ENCODE assay signal across 8 cellular contexts in genomic region chr17:45308016-45308365, GRCh38. TPM values are rescaled to one million over a fixed set of nuclear protein-coding genes. Genes with fewer than 3 reads are reported as not detected.
DNase-seq lines count a peak whose midpoint lies in the region; ATAC-seq and TF ChIP-seq lines count a peak whose summit lies in the region.

No MANE protein-coding gene starts in this region.

- H2BK5ac ChIP-seq in mesenchymal stem cell (ENCODE audit: low read depth, low read length, poor library complexity, severe bottlenecking): no peak overlapping the region

- H3K36me3 Mint-ChIP-seq in activated naive CD4-positive, alpha-beta T cell treated with anti-CD3 and anti-CD28 coated beads, Interleukin-2, amount 50 U/mL, for 24 hours: peaks cover 9% of the 10 kb centered on the region

- H2BK15ac ChIP-seq in mesenchymal stem cell (ENCODE audit: low read depth, poor library complexity, severe bottlenecking): peak overlapping the region; percentile 44

- H3K4me3 Mint-ChIP-seq in activated naive CD4-positive, alpha-beta T cell treated with anti-CD3 and anti-CD28 coated beads, Interleukin-2, amount 50 U/mL, for 24 hours: peak overlapping the region; percentile 63

- H3K4ac ChIP-seq in mesenchymal stem cell (ENCODE audit: low read depth in 1 of 2, low read length in 2 of 2): peak overlapping the region in 1 of 2 experiments; percentile 64

- no peak overlapping the region for H2AFZ ChIP-seq in mesenchymal stem cell (ENCODE audit: low read depth, low read length)

- H3K27ac Mint-ChIP-seq in activated naive CD4-positive, alpha-beta T cell treated with anti-CD3 and anti-CD28 coated beads, Interleukin-2, amount 50 U/mL, for 24 hours: peak overlapping the region; percentile 92

- TF ChIP-seq CTCF in ascending aorta (IDR thresholded peaks at IDR 0.05) (no peak), transverse colon (IDR thresholded peaks at IDR 0.05) (no peak)

- no peak overlapping the region for H4K8ac ChIP-seq in mesenchymal stem cell (ENCODE audit: low read length)

- H3K36me3 ChIP-seq in ascending aorta (no peaks in the 10 kb centered on the region), mesenchymal stem cell (ENCODE audit: control insufficient read depth in 1 of 2, insufficient read depth in 2 of 2, low read depth in 1 of 2, low read length in 2 of 2) (peaks cover 13 to 28% of the 10 kb centered on the region in 2 experiments), transverse colon (no peaks in the 10 kb centered on the region)

- no peaks in the 10 kb centered on the region for H3K9me3 ChIP-seq in ascending aorta
- no peaks in the 10 kb centered on the region for H3K9me3 ChIP-seq in mesenchymal stem cell (ENCODE audit: control insufficient read depth, low read length)
- no peaks in the 10 kb centered on the region for H3K9me3 ChIP-seq in transverse colon

- TF ChIP-seq POLR2A in transverse colon (IDR thresholded peaks at IDR 0.05): no peak

- no peak overlapping the region for H3K18ac ChIP-seq in mesenchymal stem cell (ENCODE audit: low read depth in 1 of 2, low read length in 2 of 2)

- no peak for DNase-seq in activated naive CD4-positive, alpha-beta T cell treated with Interleukin-2 at 50 U/mL for 16 hours
- DNase-seq in ascending aorta (ENCODE audit: low spot score in 2 of 2) (no peak), mesenchymal stem cell (no peak), transverse colon (no peak), NCI-H1048 (lab: John Stamatoyannopoulos, UW) (no peak), DMS79 treated with DMSO at 0.1 percent for 48 hours (lab: John Stamatoyannopoulos, UW) (no peak)

- no peak overlapping the region for H4K91ac ChIP-seq in mesenchymal stem cell (ENCODE audit: low read length)

- peak overlapping the region in 1 of 2 experiments; percentile 9 for H2BK12ac ChIP-seq in mesenchymal stem cell (ENCODE audit: low read length in 2 of 2)

- no peaks in the 10 kb centered on the region for H3K79me1 ChIP-seq in mesenchymal stem cell (replicated peaks; ENCODE audit: low read length, poor library complexity, severe bottlenecking)

- H3K9me3 Mint-ChIP-seq in activated naive CD4-positive, alpha-beta T cell treated with anti-CD3 and anti-CD28 coated beads, Interleukin-2, amount 50 U/mL, for 24 hours: no peaks in the 10 kb centered on the region

- H3K9ac ChIP-seq in mesenchymal stem cell (ENCODE audit: low read length): peak overlapping the region; percentile 84

- ATAC-seq in HG02852 (IDR thresholded peaks at IDR 0.05; ENCODE audit: unreplicated experiment): no peak

- no peak overlapping the region for H2BK120ac ChIP-seq in mesenchymal stem cell (ENCODE audit: low read depth, low read length)

- peaks cover 81% of the 10 kb centered on the region for H3K4me1 Mint-ChIP-seq in activated naive CD4-positive, alpha-beta T cell treated with anti-CD3 and anti-CD28 coated beads, Interleukin-2, amount 50 U/mL, for 24 hours

- no peak overlapping the region for H3K14ac ChIP-seq in mesenchymal stem cell (ENCODE audit: low read length in 2 of 2)

- 97% methylated on average over 6 of the region's 6 CpGs for WGBS in mesenchymal stem cell
- 55% methylated on average over 6 of the region's 6 CpGs; no CpG with 5 or more reads in 1 of the 2 donors for WGBS in transverse colon (ENCODE audit: low coverage in 1 of 2), 2 donors

- peak overlapping the region; percentile 85 for H2AK5ac ChIP-seq in mesenchymal stem cell (ENCODE audit: low read length, severe bottlenecking)

- no peak overlapping the region for H3K4me3 ChIP-seq in ascending aorta
- peak overlapping the region in 1 of 2 experiments; percentile 60 for H3K4me3 ChIP-seq in mesenchymal stem cell (ENCODE audit: insufficient read depth in 1 of 2, low read depth in 1 of 2, low read length in 2 of 2)
- no peak overlapping the region for H3K4me3 ChIP-seq in transverse colon

- H3K27ac ChIP-seq in ascending aorta: peak overlapping the region; percentile 52 to 76
- peak overlapping the region; percentile 37 for H3K27ac ChIP-seq in mesenchymal stem cell (ENCODE audit: low read length, poor library complexity, severe bottlenecking)
- H3K27ac ChIP-seq in transverse colon: peak overlapping the region; percentile 99 to 100 (median 100)

- no peak overlapping the region for H3K23ac ChIP-seq in mesenchymal stem cell (ENCODE audit: low read length in 2 of 2)

- in situ Hi-C loops in transverse colon (cut with MboI; ENCODE audit: low pct_ligation_motif_present in 1 of 4, low pct_unique_long_range_greater_than_20kb in 1 of 4, low sequenced_read_pairs in 3 of 4): no loop called here

- peaks cover 7 to 43% of the 10 kb centered on the region in 2 donors for H3K4me1 ChIP-seq in ascending aorta
- peaks cover 35% of the 10 kb centered on the region for H3K4me1 ChIP-seq in mesenchymal stem cell (ENCODE audit: control insufficient read depth, insufficient read depth, low read depth, low read length)
- peaks cover 77 to 93% (median 83%) of the 10 kb centered on the region in 4 donors for H3K4me1 ChIP-seq in transverse colon

- H3K27me3 Mint-ChIP-seq in activated naive CD4-positive, alpha-beta T cell treated with anti-CD3 and anti-CD28 coated beads, Interleukin-2, amount 50 U/mL, for 24 hours: no peaks in the 10 kb centered on the region

- no peak overlapping the region for H3K4me2 ChIP-seq in mesenchymal stem cell (ENCODE audit: low read length, poor library complexity, severe bottlenecking)

- H3K27me3 ChIP-seq in ascending aorta (no peaks in the 10 kb centered on the region), mesenchymal stem cell (ENCODE audit: control insufficient read depth in 1 of 2, insufficient read depth in 1 of 2, low read length in 2 of 2) (no peaks in the 10 kb centered on the region), transverse colon (no peaks in the 10 kb centered on the region)

- intact Hi-C loops in ascending aorta (cut with DNase I) (no loop called here), transverse colon (cut with DNase I; ENCODE audit: low total_unique reads) (no loop called here)

- TF ChIP-seq EP300 in transverse colon (IDR thresholded peaks at IDR 0.05; ENCODE audit: low read depth): no peak

RNA-seq across cellular contexts. Expression of gene MAP3K14, which starts 8.8 kb away (rescaled TPM):
- total RNA-seq in ascending aorta (7.7 TPM), transverse colon (10 to 100 TPM; 13.0 to 33.7 (median 18.7) TPM)
- polyA plus RNA-seq in mesenchymal stem cell (2013, experiment 1 of 2): 1.1 TPM
- polyA plus RNA-seq in mesenchymal stem cell (2013, experiment 2 of 2): 1.4 TPM

RNA-seq across cellular contexts. Expression of gene SPATA32, which starts 46.1 kb away (rescaled TPM):
- not detected for total RNA-seq in ascending aorta
- polyA plus RNA-seq in mesenchymal stem cell (2013, experiment 1 of 2): not detected
- polyA plus RNA-seq in mesenchymal stem cell (2013, experiment 2 of 2): not detected
- under 1 TPM in 1 of 4 donors, not detected in 3; 0.48 TPM for total RNA-seq in transverse colon

Comparison
In these comparisons a context has a peak if more than half of its experiments do, and no peak if none do; other contexts are left out.
1. H3K27ac ChIP-seq: peak in every context shown above with its lines; median percentile 100 in transverse colon; 64 in ascending aorta; 37 in mesenchymal stem cell.